1 cellular context compared by ENCODE assay signal in the genomic region with DNA sequence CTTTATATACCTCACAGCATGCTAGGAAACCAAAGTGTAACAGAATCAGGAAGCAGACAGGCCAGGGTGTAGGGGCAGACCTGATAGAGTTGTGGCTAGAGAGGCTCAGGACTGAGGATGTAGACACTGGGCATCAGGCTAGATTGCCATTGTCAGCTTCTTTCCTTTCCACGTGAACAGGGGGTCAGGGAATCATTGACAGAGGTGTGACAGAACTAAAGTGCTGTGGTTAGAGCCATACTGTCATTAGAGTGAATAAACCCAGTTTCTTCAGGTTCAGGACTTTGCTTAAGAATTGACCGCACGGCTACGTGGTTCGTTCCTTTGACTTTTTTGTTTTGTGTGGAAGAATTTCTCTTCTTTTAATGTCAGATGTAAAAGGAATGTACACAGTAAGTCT.
TF ChIP-seq lines count a peak whose summit lies in the region.

No MANE protein-coding gene starts in this region.

TF ChIP-seq in K562, 482 proteins besides CTCF, POLR2A, EP300 and RAD21 (continued from another document):
- TF ChIP-seq PHF21A (IDR thresholded peaks at IDR 0.05; ENCODE audit: borderline replicate concordance, low read depth) (no peak), HDGF (IDR thresholded peaks at IDR 0.05) (no peak), STAT6 (CRISPR knock-in tag; IDR thresholded peaks at IDR 0.05) (no peak)
